10 cellular contexts compared by ENCODE assay signal in the genomic region with DNA sequence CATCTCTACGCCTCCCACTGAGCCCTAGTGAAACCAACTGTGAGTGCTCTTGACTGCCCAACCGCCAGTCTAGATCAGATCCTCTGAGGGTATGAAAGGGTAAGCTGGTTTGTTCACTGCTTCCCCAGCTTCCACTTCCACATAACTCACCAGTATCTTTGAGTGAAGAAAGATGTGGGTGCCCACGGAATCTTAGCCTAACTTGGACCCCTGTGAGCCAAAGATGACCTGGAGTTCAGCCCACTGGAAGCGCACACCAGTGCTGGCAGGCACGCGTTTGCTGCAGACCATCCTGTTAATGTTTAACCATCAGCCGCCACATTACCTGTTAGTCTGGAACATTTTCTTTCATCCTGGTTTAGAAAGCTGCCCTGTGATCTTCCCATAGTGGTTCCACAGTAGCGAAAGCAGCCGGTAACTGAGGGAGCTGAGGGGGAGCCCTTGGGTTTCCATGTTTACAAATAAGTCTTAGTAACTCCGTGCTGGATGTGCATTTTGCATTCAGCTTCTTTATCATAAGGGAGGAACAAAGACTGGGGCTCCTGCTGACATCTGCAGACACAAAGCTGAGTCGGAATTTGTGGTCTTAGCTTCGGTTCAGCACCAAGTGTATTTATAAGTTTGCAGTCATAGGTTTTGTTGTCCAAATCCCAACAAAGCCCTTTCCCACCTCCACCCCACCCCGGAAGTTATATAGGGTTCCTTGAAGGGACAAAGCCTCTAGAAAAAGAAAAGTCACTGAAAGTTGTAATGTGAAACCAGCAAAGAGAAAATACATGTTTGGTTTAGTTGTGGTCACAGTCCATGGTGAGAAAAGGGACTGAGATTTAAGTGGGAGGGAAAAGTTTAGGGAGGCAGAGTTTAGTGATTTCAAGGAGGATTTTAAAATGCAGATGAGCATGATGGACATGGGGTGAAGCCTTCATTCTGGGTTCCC.
DNase-seq lines count a peak whose midpoint lies in the region; ATAC-seq and TF ChIP-seq lines count a peak whose summit lies in the region.
"Had no signal": no experiment of that assay in that cellular context is flagged by ENCODE, and none has a peak within 500 bp of the region (broad histone marks: within the 10 kb centered on the region; RNA-seq: fewer than 3 reads in every experiment).

No MANE protein-coding gene starts in this region.

- DNase-seq in ACHN (peak; percentile 44), HT1080 (ENCODE audit: low read depth) (peak; percentile 25), chondrocyte (ENCODE audit: low spot score) (no peak), NCI-H226 (no peak)
- DNase-seq: activated naive CD4-positive, alpha-beta T cell treated with Interleukin-2 at 50 U/mL for 16 hours; DMS 273 treated with DMSO at 0.1 percent for 48 hours had no signal

- in situ Hi-C loops in ACHN (cut with HindIII; ENCODE audit: low pct_ligation_motif_present, low pct_unique_long_range_greater_than_20kb, low sequenced_read_pairs): no loop called here

- TF ChIP-seq CTCF in chondrocyte (IDR thresholded peaks at IDR 0.05): no peak

- H3K36me3 ChIP-seq in mucosa of stomach (ENCODE audit: control insufficient read depth, insufficient read depth, low read length): peaks cover 4% of the 10 kb centered on the region

- ATAC-seq in HG03439 (IDR thresholded peaks at IDR 0.05; ENCODE audit: unreplicated experiment) (no peak), GM18519 (IDR thresholded peaks at IDR 0.05; ENCODE audit: low FRiP score, unreplicated experiment) (no peak), GM21526 (IDR thresholded peaks at IDR 0.05; ENCODE audit: low FRiP score, unreplicated experiment) (no peak)

- H3K4me3 ChIP-seq in mucosa of stomach (ENCODE audit: low read length): no peak overlapping the region

- H3K4me3 Mint-ChIP-seq in chondrocyte (ENCODE audit: unreplicated experiment): no peak overlapping the region

- peak overlapping the region; percentile 26 for H3K9ac ChIP-seq in mucosa of stomach (ENCODE audit: low read length)

- H3K9me3 Mint-ChIP-seq in chondrocyte (ENCODE audit: low read depth): no peaks in the 10 kb centered on the region

- no peaks in the 10 kb centered on the region for H3K27me3 ChIP-seq in mucosa of stomach (ENCODE audit: control insufficient read depth, insufficient read depth, low read length)

- H3K36me3 Mint-ChIP-seq in chondrocyte (ENCODE audit: low read depth): peaks cover 5% of the 10 kb centered on the region

- H3K4me1 ChIP-seq in mucosa of stomach (ENCODE audit: control insufficient read depth, insufficient read depth, low read length): peaks cover 37% of the 10 kb centered on the region

- H3K4me1 Mint-ChIP-seq in chondrocyte (ENCODE audit: low read depth): peaks cover 31% of the 10 kb centered on the region

- H3K27me3 Mint-ChIP-seq in chondrocyte (ENCODE audit: low read depth): no peaks in the 10 kb centered on the region

- H3K9me3 ChIP-seq in mucosa of stomach (ENCODE audit: control insufficient read depth, low read length): no peaks in the 10 kb centered on the region

- peak overlapping the region; percentile 73 for H3K27ac Mint-ChIP-seq in chondrocyte (ENCODE audit: unreplicated experiment)

Comparison
In these comparisons a context has a peak if more than half of its experiments do, and no peak if none do; other contexts are left out.
1. DNase-seq: peak in ACHN (single experiment) and HT1080 (single experiment); none in chondrocyte (single experiment) and NCI-H226 (single experiment).